22 cellular contexts compared by ENCODE assay signal in genomic region chr20:25160897-25161296, GRCh38.
"Had no signal": no experiment of that assay in that cellular context is flagged by ENCODE, and none has a peak within 500 bp of the region (broad histone marks: within the 10 kb centered on the region; RNA-seq: fewer than 3 reads in every experiment).

No MANE protein-coding gene starts in this region.

- H3K4me3 Mint-ChIP-seq: activated B cell treated with CpG ODN at 0.5 μM for 24 hours; activated T-helper 1 cell treated with anti-CD3 and anti-CD28 coated beads, Interleukin-12 subunit alpha, Interleukin-12 subunit beta, Interleukin-2, Interleukin-4 antibody, amounts not matched to agents 30 ng/mL and 10 ng/mL and 1 ng/mL, durations not matched to agents 14 hours and 24 hours and 36 hours; natural killer cell; T-cell had no signal

- H3K27me3 ChIP-seq: gastrocnemius medialis, pancreas, right lobe of liver, upper lobe of right lung had no signal

- H3K27ac Mint-ChIP-seq: activated B cell treated with CpG ODN at 0.5 μM for 24 hours; activated T-helper 1 cell treated with anti-CD3 and anti-CD28 coated beads, Interleukin-12 subunit alpha, Interleukin-12 subunit beta, Interleukin-2, Interleukin-4 antibody, amounts not matched to agents 30 ng/mL and 10 ng/mL and 1 ng/mL, durations not matched to agents 14 hours and 24 hours and 36 hours; natural killer cell; T-cell had no signal

- H3K4me1 ChIP-seq: gastrocnemius medialis, lower lobe of right lung, right lobe of liver, upper lobe of right lung had no signal

- H3K9me3 ChIP-seq: gastrocnemius medialis, lower lobe of right lung, neutrophil, pancreas, right lobe of liver, upper lobe of right lung had no signal

- DNase-seq: activated B cell treated with CpG ODN at 0.5 μM for 24 hours; activated naive CD4-positive, alpha-beta T cell; cerebellar nuclear complex; cortex of kidney; effector CD8-positive, alpha-beta T cell; gastrocnemius medialis; head of caudate nucleus; lower lobe of right lung; natural killer cell; pancreas; right lobe of liver; small intestine; stimulated activated CD4-positive, alpha-beta T cell treated with anti-CD3 and anti-CD28 coated beads, Interleukin-15, amount 100 ng/mL, for 24 hours; stimulated activated CD4-positive, alpha-beta T cell treated with anti-CD3 and anti-CD28 coated beads, Interleukin-2, amount 100 ng/mL, for 48 hours; T-cell; T-helper 9 cell; upper lobe of right lung had no signal

- H3K36me3 Mint-ChIP-seq: natural killer cell, T-cell had no signal

- H3K27ac ChIP-seq: gastrocnemius medialis, lower lobe of right lung, neutrophil, pancreas, right lobe of liver, upper lobe of right lung had no signal

- H3K4me3 ChIP-seq: gastrocnemius medialis, lower lobe of right lung, pancreas, right lobe of liver, upper lobe of right lung had no signal

- ATAC-seq: esophagus mucosa, gastrocnemius medialis, lower lobe of right lung, natural killer cell, pancreas, right lobe of liver, T-cell, upper lobe of right lung had no signal

- FAIRE-seq: bronchial epithelial cell, keratinocyte, pancreas, small intestine had no signal

- H3K9me3 Mint-ChIP-seq: activated B cell treated with CpG ODN at 0.5 μM for 24 hours, natural killer cell, T-cell had no signal

- H3K4me1 Mint-ChIP-seq: natural killer cell, T-cell had no signal

- H3K36me3 ChIP-seq: gastrocnemius medialis, lower lobe of right lung, neutrophil, pancreas, right lobe of liver, upper lobe of right lung had no signal
